Comparison of ENCODE assay signal across 19 cellular contexts in the genomic region with DNA sequence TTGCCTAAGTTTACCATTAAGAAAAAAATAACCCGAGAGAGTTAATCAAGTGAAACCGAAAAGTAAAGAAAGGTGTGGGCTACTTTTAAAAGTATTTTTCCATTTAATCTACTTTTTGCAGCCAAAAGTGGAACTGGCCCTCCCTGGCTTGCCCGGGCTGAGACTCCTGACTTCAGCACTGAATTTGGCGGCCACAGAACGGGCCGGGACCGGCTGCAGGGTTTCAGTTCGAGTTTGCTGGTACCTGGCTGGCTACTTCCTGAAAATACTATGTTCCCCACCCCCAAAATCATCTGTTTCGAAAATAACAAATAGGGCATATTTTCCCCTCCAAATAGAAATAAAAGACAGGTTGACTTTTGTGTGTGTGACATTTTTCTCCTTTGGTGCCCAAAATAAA.
"Had no signal": no experiment of that assay in that cellular context is flagged by ENCODE, and none has a peak within 500 bp of the region (broad histone marks: within the 10 kb centered on the region; RNA-seq: fewer than 3 reads in every experiment).

No MANE protein-coding gene starts in this region.

- H3K4me3 ChIP-seq: MG63, PC-9, Peyer's patch, SJCRH30, SK-N-MC had no signal

- H3K9me3 ChIP-seq: MG63, Peyer's patch, SJCRH30 had no signal

- H3K27ac ChIP-seq: PC-9, Peyer's patch, SJCRH30, SK-N-MC had no signal

- H3K27me3 ChIP-seq: MG63, Peyer's patch, SJCRH30 had no signal

- DNase-seq: Karpas-422; KBM-7; MG63; NCI-H1092 treated with DMSO at 0.1 percent for 48 hours; NCI-H1436; NCI-H187; NCI-H2029; NCI-H2081 treated with DMSO at 0.1 percent for 48 hours; NCI-H2227 treated with DMSO at 0.1 percent for 48 hours; NCI-H524; NCI-H526 treated with DMSO at 0.1 percent for 48 hours; NCI-H748 treated with DMSO at 0.1 percent for 48 hours; NK-92 treated with Interleukin-12 subunit alpha and Interleukin-12 subunit beta, amount 100 ng/mL, for 24 hours; OCI-M1; PC-9; Peyer's patch; SHP77 treated with DMSO at 0.1 percent for 48 hours; SJCRH30 had no signal

- H3K4me1 ChIP-seq: Peyer's patch, SJCRH30 had no signal

- H3K4me2 ChIP-seq: PC-9 had no signal

- H3K36me3 ChIP-seq: MG63, Peyer's patch, SJCRH30 had no signal

- H2AFZ ChIP-seq: PC-9 had no signal
